ENCODE assay signal across 13 cellular contexts in the genomic region with DNA sequence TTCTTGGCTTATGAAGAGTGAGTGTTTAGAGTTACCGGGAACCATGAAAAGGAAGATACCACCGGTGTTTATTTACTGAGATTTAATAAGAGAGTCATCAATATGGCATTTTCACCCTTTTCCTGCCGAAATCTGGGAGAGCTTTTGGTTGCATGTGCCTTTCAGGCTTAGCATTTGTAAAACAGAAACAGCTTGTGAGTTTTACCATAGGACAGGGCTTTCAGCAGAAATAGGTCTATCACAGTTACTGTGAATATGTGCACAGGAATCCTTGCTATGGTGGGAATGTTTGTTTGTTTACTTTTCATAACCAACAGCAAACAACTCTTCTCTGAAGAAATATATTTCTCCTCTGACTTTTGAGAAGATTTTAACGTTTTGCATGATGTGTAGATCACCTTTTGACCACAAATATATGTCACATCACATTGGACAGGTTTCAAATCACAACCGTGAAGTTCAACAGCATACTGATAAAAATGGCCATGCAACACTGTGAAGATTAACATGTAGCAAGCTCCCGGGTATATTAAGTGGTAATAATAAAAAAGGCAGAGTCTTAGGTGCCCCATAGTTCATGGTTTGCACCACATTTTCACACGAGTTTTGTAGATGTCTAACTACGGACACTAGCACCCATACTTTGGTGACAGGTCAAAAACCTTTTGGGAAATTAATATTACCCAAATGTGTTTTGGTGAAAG. TPM values are rescaled to one million over a fixed set of nuclear protein-coding genes. Genes with fewer than 3 reads are reported as not detected.
DNase-seq lines count a peak whose midpoint lies in the region; ATAC-seq and TF ChIP-seq lines count a peak whose summit lies in the region.
"Had no signal": no experiment of that assay in that cellular context is flagged by ENCODE, and none has a peak within 500 bp of the region (broad histone marks: within the 10 kb centered on the region; RNA-seq: fewer than 3 reads in every experiment).

No MANE protein-coding gene starts in this region.

- no peak overlapping the region for H2AFZ ChIP-seq in SU-DHL-6 (ENCODE audit: low read depth, low read length, severe bottlenecking)

- DNase-seq in HFFc6 (peak; percentile 58), fibroblast of villous mesenchyme (ENCODE audit: low read depth) (peak; percentile 65), cerebellar nuclear complex (lab: John Stamatoyannopoulos, UW) (no peak)
- DNase-seq in stimulated activated effector memory CD8-positive, alpha-beta T cell treated with anti-CD3 and anti-CD28 coated beads, Interleukin-12 subunit alpha, Interleukin-12 subunit beta, amount 100 ng/mL, for 72 hours (ENCODE audit: low spot score in 2 of 2) = no peak
- DNase-seq: endodermal cell, GOT3, NCI-H510A, right lobe of liver, SIG-M5, testis had no signal

- no peaks in the 10 kb centered on the region for H3K27me3 Mint-ChIP-seq in HFFc6 (ENCODE audit: insufficient read depth)
- no peaks in the 10 kb centered on the region for H3K27me3 Mint-ChIP-seq in stimulated activated memory B cell treated with anti-CD40 and anti-IgM and Interleukin-4, amounts not matched to agents 10 μg/mL and 1 μg/mL and 100 μg/mL, for 72 hours

- H3K9me2 ChIP-seq in SU-DHL-6 (replicated peaks; ENCODE audit: insufficient read depth, low read length) = no peaks in the 10 kb centered on the region

- H3K4me2 ChIP-seq in SU-DHL-6 (ENCODE audit: low read depth, low read length, poor library complexity, severe bottlenecking) = no peak overlapping the region

- ATAC-seq in stimulated activated memory B cell treated with anti-CD40 and anti-IgM and Interleukin-4, amounts not matched to agents 10 μg/mL and 1 μg/mL and 100 μg/mL, for 72 hours = no peak
- ATAC-seq in HG03460 (IDR thresholded peaks at IDR 0.05; ENCODE audit: unreplicated experiment) = no peak
- no peak for ATAC-seq in stimulated activated effector memory CD8-positive, alpha-beta T cell treated with anti-CD3 and anti-CD28 coated beads, Interleukin-12 subunit alpha, Interleukin-12 subunit beta, amount 100 ng/mL, for 72 hours
- ATAC-seq: right lobe of liver had no signal

- no peaks in the 10 kb centered on the region for H3K9me3 Mint-ChIP-seq in HFFc6
- H3K9me3 Mint-ChIP-seq in stimulated activated memory B cell treated with anti-CD40 and anti-IgM and Interleukin-4, amounts not matched to agents 10 μg/mL and 1 μg/mL and 100 μg/mL, for 72 hours = peaks cover 2% of the 10 kb centered on the region
- H3K9me3 Mint-ChIP-seq in stimulated activated effector memory CD8-positive, alpha-beta T cell treated with anti-CD3 and anti-CD28 coated beads, Interleukin-12 subunit alpha, Interleukin-12 subunit beta, amount 100 ng/mL, for 72 hours = peaks cover 12% of the 10 kb centered on the region

- H3K4me1 Mint-ChIP-seq in HFFc6 (ENCODE audit: low read depth) = peaks cover 61% of the 10 kb centered on the region
- peaks cover 73% of the 10 kb centered on the region for H3K4me1 Mint-ChIP-seq in stimulated activated memory B cell treated with anti-CD40 and anti-IgM and Interleukin-4, amounts not matched to agents 10 μg/mL and 1 μg/mL and 100 μg/mL, for 72 hours
- no peaks in the 10 kb centered on the region for H3K4me1 Mint-ChIP-seq in stimulated activated effector memory CD8-positive, alpha-beta T cell treated with anti-CD3 and anti-CD28 coated beads, Interleukin-12 subunit alpha, Interleukin-12 subunit beta, amount 100 ng/mL, for 72 hours
- H3K4me1 Mint-ChIP-seq: endodermal cell had no signal

- H3F3A ChIP-seq in SU-DHL-6 (ENCODE audit: insufficient read depth) = 0 out of 2 replicates have a peak, but pooled peaks cover 3% of the 10 kb centered on the region

- H4K20me1 ChIP-seq in SU-DHL-6 (ENCODE audit: low read depth, low read length) = no peaks in the 10 kb centered on the region

- no peak overlapping the region for H3K9ac ChIP-seq in SU-DHL-6 (ENCODE audit: low read length)

- no peaks in the 10 kb centered on the region for H3K36me3 Mint-ChIP-seq in HFFc6 (ENCODE audit: low read depth)
- H3K36me3 Mint-ChIP-seq in stimulated activated memory B cell treated with anti-CD40 and anti-IgM and Interleukin-4, amounts not matched to agents 10 μg/mL and 1 μg/mL and 100 μg/mL, for 72 hours = peaks cover 13% of the 10 kb centered on the region
- H3K36me3 Mint-ChIP-seq in stimulated activated effector memory CD8-positive, alpha-beta T cell treated with anti-CD3 and anti-CD28 coated beads, Interleukin-12 subunit alpha, Interleukin-12 subunit beta, amount 100 ng/mL, for 72 hours = no peaks in the 10 kb centered on the region

- H3K27ac ChIP-seq in SU-DHL-6 (ENCODE audit: low read depth, low read length) = peak overlapping the region; percentile 15; the same call in 1 of the 2 replicates
- H3K27ac ChIP-seq: right lobe of liver, testis had no signal

- peak overlapping the region; percentile 84 for H3K4me3 Mint-ChIP-seq in HFFc6
- H3K4me3 Mint-ChIP-seq in stimulated activated memory B cell treated with anti-CD40 and anti-IgM and Interleukin-4, amounts not matched to agents 10 μg/mL and 1 μg/mL and 100 μg/mL, for 72 hours = peak overlapping the region; percentile 51
- H3K4me3 Mint-ChIP-seq in stimulated activated effector memory CD8-positive, alpha-beta T cell treated with anti-CD3 and anti-CD28 coated beads, Interleukin-12 subunit alpha, Interleukin-12 subunit beta, amount 100 ng/mL, for 72 hours = no peak overlapping the region
- H3K4me3 Mint-ChIP-seq: endodermal cell had no signal

- H3K36me3 ChIP-seq in SU-DHL-6 (ENCODE audit: low read length) = no peaks in the 10 kb centered on the region
- H3K36me3 ChIP-seq: right lobe of liver had no signal

- TF ChIP-seq CTCF in HFFc6 (IDR thresholded peaks at IDR 0.05) = no peak
- no peak for TF ChIP-seq CTCF in SU-DHL-6 (IDR thresholded peaks at IDR 0.05; ENCODE audit: insufficient read depth, low read length, poor library complexity, severe bottlenecking)
- no peak for TF ChIP-seq CTCF in fibroblast of villous mesenchyme (IDR thresholded peaks at IDR 0.05; ENCODE audit: insufficient read depth, low read depth, low read length)

- no peaks in the 10 kb centered on the region for H3K27me3 ChIP-seq in SU-DHL-6 (ENCODE audit: low read length)
- H3K27me3 ChIP-seq: right lobe of liver, testis had no signal

- no peak overlapping the region for H3K4me3 ChIP-seq in SU-DHL-6 (ENCODE audit: insufficient read depth, low read length, poor library complexity, severe bottlenecking)
- peak overlapping the region; percentile 4 for H3K4me3 ChIP-seq in fibroblast of villous mesenchyme (ENCODE audit: low read depth, low read length)
- H3K4me3 ChIP-seq: right lobe of liver, testis had no signal

- peaks cover 68% of the 10 kb centered on the region for H3K79me2 ChIP-seq in SU-DHL-6 (ENCODE audit: insufficient read depth, low read length)

- no peaks in the 10 kb centered on the region for H3K9me3 ChIP-seq in SU-DHL-6 (ENCODE audit: insufficient read depth, low read length)
- H3K9me3 ChIP-seq: right lobe of liver, testis had no signal

- peak overlapping the region; percentile 97 for H3K27ac Mint-ChIP-seq in HFFc6
- H3K27ac Mint-ChIP-seq in stimulated activated memory B cell treated with anti-CD40 and anti-IgM and Interleukin-4, amounts not matched to agents 10 μg/mL and 1 μg/mL and 100 μg/mL, for 72 hours = peak overlapping the region; percentile 90
- H3K27ac Mint-ChIP-seq in stimulated activated effector memory CD8-positive, alpha-beta T cell treated with anti-CD3 and anti-CD28 coated beads, Interleukin-12 subunit alpha, Interleukin-12 subunit beta, amount 100 ng/mL, for 72 hours = no peak overlapping the region
- H3K27ac Mint-ChIP-seq: endodermal cell had no signal

RNA-seq across cellular contexts. Expression of gene ARHGAP24, which starts 21.3 kb away (rescaled TPM):
- 10 to 100 TPM; 13.6 to 28.3 (median 15.2) TPM for total RNA-seq in HFFc6 (2021; fragmentation: NEBNext Ultra II Directional; extraction: Animal tissue kit (Norgen Biotek cat#: 25700))
- total RNA-seq in fibroblast of villous mesenchyme = 37.0 and 56.6 TPM in 2 replicates

Comparison
In these comparisons a context has a peak if more than half of its experiments do, and no peak if none do; other contexts are left out.
1. DNase-seq: peak in HFFc6 (single experiment) and fibroblast of villous mesenchyme (single experiment); none in cerebellar nuclear complex (0 of 2) and stimulated activated effector memory CD8-positive, alpha-beta T cell treated with anti-CD3 and anti-CD28 coated beads, Interleukin-12 subunit alpha, Interleukin-12 subunit beta, amount 100 ng/mL, for 72 hours (0 of 2).